21 cellular contexts compared by ENCODE assay signal in genomic region chr20:51091564-51092195, GRCh38.
DNase-seq lines count a peak whose midpoint lies in the region; ATAC-seq, FAIRE-seq and TF ChIP-seq lines count a peak whose summit lies in the region.
"Had no signal": no experiment of that assay in that cellular context is flagged by ENCODE, and none has a peak within 500 bp of the region (broad histone marks: within the 10 kb centered on the region; RNA-seq: fewer than 3 reads in every experiment).

No MANE protein-coding gene starts in this region.

- peaks cover 13% of the 10 kb centered on the region for H3K4me1 Mint-ChIP-seq in stimulated activated memory B cell treated with anti-CD40 and anti-IgM and Interleukin-4, amounts not matched to agents 10 μg/mL and 1 μg/mL and 100 μg/mL, for 72 hours

- no peak overlapping the region for H2AFZ ChIP-seq in SK-N-SH (ENCODE audit: low read depth)

- no peak overlapping the region; a peak in 1 of 4 replicates for H3K27ac ChIP-seq in SK-N-SH (ENCODE audit: low read depth in 2 of 2, low read length in 1 of 2)
- H3K27ac ChIP-seq: esophagus muscularis mucosa, heart right ventricle, vagina had no signal

- no peaks in the 10 kb centered on the region for H4K20me1 ChIP-seq in SK-N-SH (ENCODE audit: insufficient read depth)

- H3K9ac ChIP-seq in SK-N-SH, result no peak overlapping the region

- no peak for ATAC-seq in SK-N-SH treated with all-trans-retinoic acid at 6 μM for 48 hours
- no peak for ATAC-seq in stimulated activated memory B cell treated with anti-CD40 and anti-IgM and Interleukin-4, amounts not matched to agents 10 μg/mL and 1 μg/mL and 100 μg/mL, for 72 hours
- ATAC-seq in GM19395 (IDR thresholded peaks at IDR 0.05; ENCODE audit: unreplicated experiment), result no peak
- ATAC-seq: heart right ventricle; left lobe of liver; Right ventricle myocardium inferior; sciatic nerve; stimulated activated effector memory CD8-positive, alpha-beta T cell treated with anti-CD3 and anti-CD28 coated beads, Interleukin-12 subunit alpha, Interleukin-12 subunit beta, amount 100 ng/mL, for 72 hours had no signal

- CTCF ChIA-PET in SK-N-SH (lab: Yijun Ruan, JAX), result interaction anchor here (1.1 to 2.2 kb wide), 6 partner anchors 11 to 215 kb away, joined by 4 to 8 read pairs (median 4); no protein-coding TSS in a partner anchor

- TF ChIP-seq RAD21 in SK-N-SH (IDR thresholded peaks at IDR 0.05; ENCODE audit: low read length), result peak; percentile 12; the same call in 1 of the 2 replicates

- peaks cover 34% of the 10 kb centered on the region for H3K27me3 Mint-ChIP-seq in stimulated activated memory B cell treated with anti-CD40 and anti-IgM and Interleukin-4, amounts not matched to agents 10 μg/mL and 1 μg/mL and 100 μg/mL, for 72 hours

- no peak overlapping the region for H3K27ac Mint-ChIP-seq in stimulated activated memory B cell treated with anti-CD40 and anti-IgM and Interleukin-4, amounts not matched to agents 10 μg/mL and 1 μg/mL and 100 μg/mL, for 72 hours
- H3K27ac Mint-ChIP-seq: dendritic cell treated with granulocyte-macrophage colony-stimulating factor and Interleukin-4, amounts not matched to agents 40 ng/mL and 50 ng/mL, for 4 days; stimulated activated effector memory CD8-positive, alpha-beta T cell treated with anti-CD3 and anti-CD28 coated beads, Interleukin-12 subunit alpha, Interleukin-12 subunit beta, amount 100 ng/mL, for 72 hours had no signal

- peaks cover 23% of the 10 kb centered on the region; the same call in 1 of the 2 replicates for H3K27me3 ChIP-seq in SK-N-SH (ENCODE audit: insufficient read depth)
- H3K27me3 ChIP-seq: vagina had no signal

- TF ChIP-seq EP300 in SK-N-SH (IDR thresholded peaks at IDR 0.05; ENCODE audit: borderline replicate concordance in 1 of 2, low read depth in 1 of 2, low read length in 1 of 2), result peak in 1 of 2 experiments; percentile 61; a peak in 1 of 4 replicates

- H3K4me3 Mint-ChIP-seq in stimulated activated memory B cell treated with anti-CD40 and anti-IgM and Interleukin-4, amounts not matched to agents 10 μg/mL and 1 μg/mL and 100 μg/mL, for 72 hours, result peak overlapping the region; percentile 11
- H3K4me3 Mint-ChIP-seq: dendritic cell treated with granulocyte-macrophage colony-stimulating factor and Interleukin-4, amounts not matched to agents 40 ng/mL and 50 ng/mL, for 4 days; stimulated activated effector memory CD8-positive, alpha-beta T cell treated with anti-CD3 and anti-CD28 coated beads, Interleukin-12 subunit alpha, Interleukin-12 subunit beta, amount 100 ng/mL, for 72 hours had no signal

- no peaks in the 10 kb centered on the region for H3K9me3 ChIP-seq in SK-N-SH
- H3K9me3 ChIP-seq: esophagus muscularis mucosa, heart right ventricle, vagina had no signal

- no peaks in the 10 kb centered on the region for H3F3A ChIP-seq in SK-N-SH (replicated peaks; ENCODE audit: insufficient read depth)

- no peaks in the 10 kb centered on the region for H3K9me3 Mint-ChIP-seq in stimulated activated memory B cell treated with anti-CD40 and anti-IgM and Interleukin-4, amounts not matched to agents 10 μg/mL and 1 μg/mL and 100 μg/mL, for 72 hours
- H3K9me3 Mint-ChIP-seq: dendritic cell treated with granulocyte-macrophage colony-stimulating factor and Interleukin-4, amounts not matched to agents 40 ng/mL and 50 ng/mL, for 4 days; stimulated activated effector memory CD8-positive, alpha-beta T cell treated with anti-CD3 and anti-CD28 coated beads, Interleukin-12 subunit alpha, Interleukin-12 subunit beta, amount 100 ng/mL, for 72 hours had no signal

- 42% methylated on average over 10 of the region's 10 CpGs for WGBS in SK-N-SH (ENCODE audit: low lambda C conversion rate)

- no peak for FAIRE-seq in D721Med (lab: Jason Lieb, UNC)

- peaks cover 0 to 36% of the 10 kb centered on the region in 2 experiments; a peak in 2 of 4 replicates for H3K4me1 ChIP-seq in SK-N-SH (ENCODE audit: control insufficient read depth in 1 of 2, insufficient read depth in 2 of 2, low read depth in 1 of 2, low read length in 1 of 2)
- H3K4me1 ChIP-seq: vagina had no signal

- DNase-seq in SK-N-SH (peak; percentile 40), NCI-H69 (lab: John Stamatoyannopoulos, UW) (peak; percentile 67), iris pigment epithelial cell (ENCODE audit: low read depth) (peak; percentile 21), hepatic stellate cell (ENCODE audit: low spot score) (no peak), D721Med (ENCODE audit: insufficient read length, low spot score) (no peak)
- DNase-seq: activated CD4-positive, alpha-beta T cell treated with anti-CD3 and anti-CD28 coated beads, Interleukin-2, amount 50 U/mL, for 1 hour; heart right ventricle; NCI-H1694; NCI-H526; stimulated activated CD4-positive, alpha-beta T cell treated with anti-CD3 and anti-CD28 coated beads, Interleukin-4, amount 100 ng/mL, for 4 hours; T1000 had no signal

- no peaks in the 10 kb centered on the region for H3K9me2 ChIP-seq in SK-N-SH

- H3K36me3 ChIP-seq in SK-N-SH (replicated peaks in 1 of 2; ENCODE audit: control insufficient read depth in 1 of 2, insufficient read depth in 2 of 2, low read length in 1 of 2), result no peaks in the 10 kb centered on the region
- H3K36me3 ChIP-seq: esophagus muscularis mucosa, heart right ventricle, vagina had no signal

- H3K4me2 ChIP-seq in SK-N-SH, result no peak overlapping the region

- POLR2A ChIA-PET in SK-N-SH (lab: Yijun Ruan, JAX), result interaction anchor here (1.0 kb wide), 1 partner anchor 72 kb away, joined by 4 read pairs; no protein-coding TSS in a partner anchor

- no peaks in the 10 kb centered on the region for H3K36me3 Mint-ChIP-seq in stimulated activated memory B cell treated with anti-CD40 and anti-IgM and Interleukin-4, amounts not matched to agents 10 μg/mL and 1 μg/mL and 100 μg/mL, for 72 hours
- H3K36me3 Mint-ChIP-seq: stimulated activated effector memory CD8-positive, alpha-beta T cell treated with anti-CD3 and anti-CD28 coated beads, Interleukin-12 subunit alpha, Interleukin-12 subunit beta, amount 100 ng/mL, for 72 hours had no signal

- H3K79me2 ChIP-seq in SK-N-SH (ENCODE audit: insufficient read depth), result no peaks in the 10 kb centered on the region

- TF ChIP-seq CTCF in SK-N-SH (IDR thresholded peaks at IDR 0.05), result no peak
- no peak for TF ChIP-seq CTCF in D721Med (IDR thresholded peaks at IDR 0.05; ENCODE audit: insufficient read depth, missing control alignments)

- H3K4me3 ChIP-seq in SK-N-SH (ENCODE audit: low read depth in 2 of 2, low read length in 1 of 2), result no peak overlapping the region
- H3K4me3 ChIP-seq: esophagus muscularis mucosa, heart right ventricle, vagina had no signal

TF ChIP-seq in SK-N-SH, 30 proteins besides CTCF, POLR2A, EP300 and RAD21 (continues in another document):
- TF ChIP-seq FOXJ3 (CRISPR knock-in tag; IDR thresholded peaks at IDR 0.05) (no peak), GATA2 (CRISPR knock-in tag; IDR thresholded peaks at IDR 0.05) (peak; percentile 86), POLR2AphosphoS5 (IDR thresholded peaks at IDR 0.05; ENCODE audit: low read depth, low read length) (no peak), MEF2A (IDR thresholded peaks at IDR 0.05; ENCODE audit: borderline replicate concordance, low read depth) (no peak), SMC3 (IDR thresholded peaks at IDR 0.05; ENCODE audit: low read depth, low read length) (no peak), CHD2 (IDR thresholded peaks at IDR 0.05; ENCODE audit: low read length, partially characterized antibody) (no peak)
- TF ChIP-seq, protein P1, sequence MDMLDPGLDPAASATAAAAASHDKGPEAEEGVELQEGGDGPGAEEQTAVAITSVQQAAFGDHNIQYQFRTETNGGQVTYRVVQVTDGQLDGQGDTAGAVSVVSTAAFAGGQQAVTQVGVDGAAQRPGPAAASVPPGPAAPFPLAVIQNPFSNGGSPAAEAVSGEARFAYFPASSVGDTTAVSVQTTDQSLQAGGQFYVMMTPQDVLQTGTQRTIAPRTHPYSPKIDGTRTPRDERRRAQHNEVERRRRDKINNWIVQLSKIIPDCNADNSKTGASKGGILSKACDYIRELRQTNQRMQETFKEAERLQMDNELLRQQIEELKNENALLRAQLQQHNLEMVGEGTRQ (IDR thresholded peaks at IDR 0.05; ENCODE audit: borderline replicate concordance, low read depth, low read length), result no peak

TF ChIP-seq in SK-N-SH treated with all-trans-retinoic acid at 6 μM for 48 hours, 23 proteins besides CTCF, POLR2A, EP300 and RAD21 (continues in another document):
- TF ChIP-seq, protein P2, sequence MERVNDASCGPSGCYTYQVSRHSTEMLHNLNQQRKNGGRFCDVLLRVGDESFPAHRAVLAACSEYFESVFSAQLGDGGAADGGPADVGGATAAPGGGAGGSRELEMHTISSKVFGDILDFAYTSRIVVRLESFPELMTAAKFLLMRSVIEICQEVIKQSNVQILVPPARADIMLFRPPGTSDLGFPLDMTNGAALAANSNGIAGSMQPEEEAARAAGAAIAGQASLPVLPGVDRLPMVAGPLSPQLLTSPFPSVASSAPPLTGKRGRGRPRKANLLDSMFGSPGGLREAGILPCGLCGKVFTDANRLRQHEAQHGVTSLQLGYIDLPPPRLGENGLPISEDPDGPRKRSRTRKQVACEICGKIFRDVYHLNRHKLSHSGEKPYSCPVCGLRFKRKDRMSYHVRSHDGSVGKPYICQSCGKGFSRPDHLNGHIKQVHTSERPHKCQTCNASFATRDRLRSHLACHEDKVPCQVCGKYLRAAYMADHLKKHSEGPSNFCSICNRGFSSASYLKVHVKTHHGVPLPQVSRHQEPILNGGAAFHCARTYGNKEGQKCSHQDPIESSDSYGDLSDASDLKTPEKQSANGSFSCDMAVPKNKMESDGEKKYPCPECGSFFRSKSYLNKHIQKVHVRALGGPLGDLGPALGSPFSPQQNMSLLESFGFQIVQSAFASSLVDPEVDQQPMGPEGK (CRISPR knock-in tag; IDR thresholded peaks at IDR 0.05; ENCODE audit: borderline replicate concordance), result no peak
- TF ChIP-seq GLIS3 (CRISPR knock-in tag; IDR thresholded peaks at IDR 0.05), result no peak

Comparison
In these comparisons a context has a peak if more than half of its experiments do, and no peak if none do; other contexts are left out.
1. DNase-seq: peak in SK-N-SH (single experiment), NCI-H69 (single experiment) and iris pigment epithelial cell (single experiment); none in hepatic stellate cell (single experiment) and D721Med (single experiment).